In the genomic region with DNA sequence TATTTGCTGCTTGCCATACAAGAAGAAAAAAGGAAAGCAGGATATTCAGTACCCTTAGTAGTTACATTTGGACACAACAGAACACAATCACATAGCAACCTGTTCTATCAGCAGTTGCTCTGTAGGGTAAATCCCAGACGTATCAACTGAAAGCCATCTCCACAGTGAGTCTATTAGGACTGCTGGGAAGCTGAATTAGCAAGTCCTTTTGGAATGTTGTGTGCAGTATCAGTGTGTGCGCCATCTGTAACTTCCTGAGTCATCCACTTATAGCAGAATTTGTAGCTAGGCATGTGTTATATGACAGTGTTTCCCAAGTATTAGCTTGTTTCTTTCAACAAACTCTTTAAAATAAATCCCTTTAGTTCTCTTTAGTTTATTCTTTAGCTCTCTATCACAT, we compare ENCODE assay signal across 12 cellular contexts. TPM values are rescaled to one million over a fixed set of nuclear protein-coding genes. Genes with fewer than 3 reads are reported as not detected.
DNase-seq lines count a peak whose midpoint lies in the region; ATAC-seq, FAIRE-seq and TF ChIP-seq lines count a peak whose summit lies in the region.
"Had no signal": no experiment of that assay in that cellular context is flagged by ENCODE, and none has a peak within 500 bp of the region (broad histone marks: within the 10 kb centered on the region; RNA-seq: fewer than 3 reads in every experiment).

No MANE protein-coding gene starts in this region.

- FAIRE-seq in RCC 7860 (lab: Jason Lieb, UNC) = peak; percentile 81

- ATAC-seq in heart left ventricle = peak; percentile 69 to 95 (median 88)
- no peak for ATAC-seq in upper lobe of left lung (ENCODE audit: low FRiP score in 2 of 2)
- ATAC-seq in HG03460 (IDR thresholded peaks at IDR 0.05; ENCODE audit: unreplicated experiment) = no peak

- no peak for TF ChIP-seq CTCF in heart left ventricle (IDR thresholded peaks at IDR 0.05)
- no peak for TF ChIP-seq CTCF in left ventricle myocardium inferior (IDR thresholded peaks at IDR 0.05; ENCODE audit: borderline replicate concordance)
- TF ChIP-seq CTCF in upper lobe of left lung (IDR thresholded peaks at IDR 0.05) = no peak

- 38 to 57% (median 48%) methylated on average over 2 of the region's 2 CpGs for WGBS in heart left ventricle, 4 donors
- WGBS in upper lobe of left lung, 2 donors = 84 to 88% methylated on average over 2 of the region's 2 CpGs

- no peak overlapping the region for H3K4me3 ChIP-seq in heart left ventricle
- H3K4me3 ChIP-seq in left ventricle myocardium inferior = no peak overlapping the region
- H3K4me3 ChIP-seq in upper lobe of left lung = no peak overlapping the region

- no peak for DNase-seq in heart left ventricle
- no peak for DNase-seq in left ventricle myocardium inferior
- DNase-seq in RCC 7860 (ENCODE audit: low spot score) = peak; percentile 93
- DNase-seq in fibroblast of peridontal ligament (ENCODE audit: extremely low read depth) = peak; percentile 93
- DNase-seq in stromal cell of bone marrow (ENCODE audit: low read depth) = peak; percentile 67
- DNase-seq in upper lobe of left lung = no peak
- no peak for DNase-seq in iPS-NIHi7 (ENCODE audit: extremely low spot score)
- DNase-seq: AML-193, Karpas-422, NCI-H748 treated with DMSO at 0.1 percent for 48 hours, small intestine had no signal

- H3K4me1 ChIP-seq in heart left ventricle (no peaks in the 10 kb centered on the region), left ventricle myocardium inferior (no peaks in the 10 kb centered on the region), upper lobe of left lung (no peaks in the 10 kb centered on the region)

- H3K27me3 ChIP-seq in heart left ventricle (no peaks in the 10 kb centered on the region), left ventricle myocardium inferior (ENCODE audit: low read depth) (no peaks in the 10 kb centered on the region), upper lobe of left lung (no peaks in the 10 kb centered on the region)

- H3K9me3 ChIP-seq in heart left ventricle (no peaks in the 10 kb centered on the region), left ventricle myocardium inferior (replicated peaks) (no peaks in the 10 kb centered on the region), upper lobe of left lung (no peaks in the 10 kb centered on the region)

- no peak for TF ChIP-seq POLR2A in heart left ventricle (IDR thresholded peaks at IDR 0.05)
- TF ChIP-seq POLR2A in upper lobe of left lung (IDR thresholded peaks at IDR 0.05) = no peak

- H3K36me3 ChIP-seq in heart left ventricle = peaks cover 0 to 31% (median 5%) of the 10 kb centered on the region in 9 donors
- peaks cover 18% of the 10 kb centered on the region for H3K36me3 ChIP-seq in left ventricle myocardium inferior
- peaks cover 0 to 29% (median 0%) of the 10 kb centered on the region in 4 donors for H3K36me3 ChIP-seq in upper lobe of left lung

- intact Hi-C loops in heart left ventricle (cut with DNase I) = no loop called here
- intact Hi-C loops in left ventricle myocardium inferior (cut with micrococcal nuclease) = no loop called here

- no peak for TF ChIP-seq EP300 in upper lobe of left lung (IDR thresholded peaks at IDR 0.05)

- peak overlapping the region in 5 of 12 donors; percentile 4 to 48 (median 19) for H3K27ac ChIP-seq in heart left ventricle
- H3K27ac ChIP-seq in left ventricle myocardium inferior (replicated peaks) = no peak overlapping the region
- H3K27ac ChIP-seq in upper lobe of left lung = no peak overlapping the region

RNA-seq across cellular contexts. Expression of a gene that starts 21.3 kb away (rescaled TPM):
- total RNA-seq in heart left ventricle (1 to 10 TPM in 7 of 9 donors, under 1 TPM in 2; 0.24 to 3.8 (median 2.0) TPM), left ventricle myocardium inferior (2.2 TPM), upper lobe of left lung (10 to 100 TPM in 2 of 6 donors, 1 to 10 TPM in 4; 4.4 to 40.9 (median 8.2) TPM)
- under 1 TPM; 0.80 TPM for polyA plus RNA-seq in heart left ventricle

RNA-seq across cellular contexts. Expression of a gene that starts 28.0 kb away (rescaled TPM):
- total RNA-seq in heart left ventricle (10 to 100 TPM; 34.3 to 47.5 (median 37.0) TPM), left ventricle myocardium inferior (33.9 TPM), upper lobe of left lung (10 to 100 TPM; 56.4 to 95.3 (median 74.6) TPM)
- polyA plus RNA-seq in heart left ventricle = 10 to 100 TPM; 49.7 to 50.7 TPM

RNA-seq across cellular contexts. Expression of a gene that starts 28.6 kb away (rescaled TPM):
- 1 to 10 TPM in 7 of 9 donors, under 1 TPM in 2; 0.49 to 3.5 (median 2.3) TPM for total RNA-seq in heart left ventricle
- 1 to 10 TPM in 1 of 2 donors, under 1 TPM in 1; 0.47 to 1.2 TPM for polyA plus RNA-seq in heart left ventricle
- total RNA-seq in left ventricle myocardium inferior = 2.6 TPM
- total RNA-seq in upper lobe of left lung = 1 to 10 TPM in 5 of 6 donors, not detected in 1; 1.5 to 9.4 (median 4.1) TPM

Comparison
In these comparisons a context has a peak if more than half of its experiments do, and no peak if none do; other contexts are left out.
1. ATAC-seq: peak in heart left ventricle (4 of 4); none in upper lobe of left lung (0 of 2) and HG03460 (single experiment).
2. DNase-seq: peak in RCC 7860 (single experiment), fibroblast of peridontal ligament (single experiment) and stromal cell of bone marrow (single experiment); none in heart left ventricle (0 of 5), left ventricle myocardium inferior (single experiment), upper lobe of left lung (0 of 2) and iPS-NIHi7 (single experiment).